ENCODE assay signal across 10 cellular contexts in the genomic region with DNA sequence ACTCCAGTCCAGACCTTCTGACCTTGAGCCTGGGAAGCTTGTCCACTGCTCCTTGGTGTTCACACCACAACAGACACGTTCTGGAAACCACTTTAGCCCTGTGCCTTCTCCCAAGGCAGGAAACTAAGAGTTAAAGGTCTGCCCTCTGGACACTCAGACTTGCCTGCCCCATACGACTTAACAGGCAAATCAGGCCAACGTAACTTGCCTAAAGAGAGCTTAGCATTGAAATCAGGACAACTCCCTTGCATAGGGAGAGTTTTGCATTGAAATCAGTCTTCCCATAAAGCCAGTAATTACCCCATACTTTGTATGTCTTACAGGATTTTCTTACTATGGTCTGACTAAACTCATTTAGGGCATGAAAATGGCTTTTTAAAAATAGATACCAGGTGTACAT. TPM values are rescaled to one million over a fixed set of nuclear protein-coding genes. Genes with fewer than 3 reads are reported as not detected.
DNase-seq lines count a peak whose midpoint lies in the region; ATAC-seq and TF ChIP-seq lines count a peak whose summit lies in the region.
"Had no signal": no experiment of that assay in that cellular context is flagged by ENCODE, and none has a peak within 500 bp of the region (broad histone marks: within the 10 kb centered on the region; RNA-seq: fewer than 3 reads in every experiment).

No MANE protein-coding gene starts in this region.

- no peaks in the 10 kb centered on the region for H3K36me3 ChIP-seq in thoracic aorta

- H3K4me3 ChIP-seq in thoracic aorta: no peak overlapping the region

- H3K4me1 Mint-ChIP-seq in activated T-cell treated with anti-CD3 and anti-CD28 coated beads, Interleukin-2, amount 50 U/mL, for 24 hours (ENCODE audit: low read depth): peaks cover 79% of the 10 kb centered on the region
- H3K4me1 Mint-ChIP-seq in activated T-cell treated with anti-CD3 and anti-CD28 coated beads, Interleukin-2, amount 50 U/mL, for 4 hours (ENCODE audit: low read depth): peaks cover 80% of the 10 kb centered on the region
- H3K4me1 Mint-ChIP-seq in activated T-helper 2 cell treated with anti-CD3 and anti-CD28 coated beads, Interferon-gamma antibody, Interleukin-2, Interleukin-4, amounts not matched to agents 10 μg/mL and 5 μg/mL and 100 μg/mL, durations not matched to agents 14 hours and 24 hours and 36 hours (ENCODE audit: low read depth): peaks cover 61% of the 10 kb centered on the region

- H3K27me3 Mint-ChIP-seq in activated T-cell treated with anti-CD3 and anti-CD28 coated beads, Interleukin-2, amount 50 U/mL, for 24 hours: no peaks in the 10 kb centered on the region
- no peaks in the 10 kb centered on the region for H3K27me3 Mint-ChIP-seq in activated T-cell treated with anti-CD3 and anti-CD28 coated beads, Interleukin-2, amount 50 U/mL, for 4 hours (ENCODE audit: low read depth)
- H3K27me3 Mint-ChIP-seq in activated T-helper 2 cell treated with anti-CD3 and anti-CD28 coated beads, Interferon-gamma antibody, Interleukin-2, Interleukin-4, amounts not matched to agents 10 μg/mL and 5 μg/mL and 100 μg/mL, durations not matched to agents 14 hours and 24 hours and 36 hours (ENCODE audit: low read depth): no peaks in the 10 kb centered on the region

- peaks cover 80 to 90% of the 10 kb centered on the region in 2 donors for H3K4me1 ChIP-seq in thoracic aorta (ENCODE audit: control insufficient read depth in 1 of 2, low read depth in 2 of 2)

- intact Hi-C loops in activated T-helper 2 cell treated with anti-CD3 and anti-CD28 coated beads, Interferon-gamma antibody, Interleukin-2, Interleukin-4, amounts not matched to agents 10 μg/mL and 5 μg/mL and 100 μg/mL, durations not matched to agents 14 hours and 24 hours and 36 hours (cut with micrococcal nuclease): loop anchor here (10.0 kb wide), 1 partner anchor 49 kb away; no protein-coding TSS in a partner anchor

- DNase-seq in activated T-cell treated with anti-CD3 and anti-CD28 coated beads, Interleukin-2, amount 50 U/mL, for 24 hours: no peak
- no peak for DNase-seq in activated T-cell treated with anti-CD3 and anti-CD28 coated beads, Interleukin-2, amount 50 U/mL, for 4 hours
- DNase-seq in activated T-helper 2 cell treated with anti-CD3 and anti-CD28 coated beads, Interferon-gamma antibody, Interleukin-2, Interleukin-4, amounts not matched to agents 10 μg/mL and 5 μg/mL and 100 μg/mL, durations not matched to agents 14 hours and 24 hours and 36 hours (ENCODE audit: low spot score): no peak
- DNase-seq in left lobe of liver (ENCODE audit: low spot score) (no peak), thoracic aorta (ENCODE audit: low spot score) (no peak), NCI-H226 (no peak), GDM1 (lab: John Stamatoyannopoulos, UW) (no peak), iPS-NIHi11 (ENCODE audit: low spot score) (no peak)
- DNase-seq: head of caudate nucleus, MM.1S had no signal

- H3K27me3 ChIP-seq in thoracic aorta (replicated peaks; ENCODE audit: insufficient read depth): no peaks in the 10 kb centered on the region

- peak overlapping the region; percentile 62 to 97 for H3K27ac ChIP-seq in thoracic aorta

- ATAC-seq in activated T-cell treated with anti-CD3 and anti-CD28 coated beads, Interleukin-2, amount 50 U/mL, for 4 hours: no peak
- ATAC-seq in left lobe of liver (peak; percentile 10), thoracic aorta (ENCODE audit: insufficient number of reproducible peaks, low FRiP score, low read depth) (no peak)

- H3K36me3 Mint-ChIP-seq in activated T-cell treated with anti-CD3 and anti-CD28 coated beads, Interleukin-2, amount 50 U/mL, for 24 hours (ENCODE audit: low read depth): peaks cover 70% of the 10 kb centered on the region
- peaks cover 27% of the 10 kb centered on the region for H3K36me3 Mint-ChIP-seq in activated T-cell treated with anti-CD3 and anti-CD28 coated beads, Interleukin-2, amount 50 U/mL, for 4 hours (ENCODE audit: insufficient read depth)
- peaks cover 32% of the 10 kb centered on the region for H3K36me3 Mint-ChIP-seq in activated T-helper 2 cell treated with anti-CD3 and anti-CD28 coated beads, Interferon-gamma antibody, Interleukin-2, Interleukin-4, amounts not matched to agents 10 μg/mL and 5 μg/mL and 100 μg/mL, durations not matched to agents 14 hours and 24 hours and 36 hours (ENCODE audit: low read depth)

- H3K4me3 Mint-ChIP-seq in activated T-cell treated with anti-CD3 and anti-CD28 coated beads, Interleukin-2, amount 50 U/mL, for 24 hours: no peak overlapping the region
- no peak overlapping the region for H3K4me3 Mint-ChIP-seq in activated T-cell treated with anti-CD3 and anti-CD28 coated beads, Interleukin-2, amount 50 U/mL, for 4 hours
- no peak overlapping the region for H3K4me3 Mint-ChIP-seq in activated T-helper 2 cell treated with anti-CD3 and anti-CD28 coated beads, Interferon-gamma antibody, Interleukin-2, Interleukin-4, amounts not matched to agents 10 μg/mL and 5 μg/mL and 100 μg/mL, durations not matched to agents 14 hours and 24 hours and 36 hours (ENCODE audit: low read depth)

- peak overlapping the region; percentile 87 for H3K27ac Mint-ChIP-seq in activated T-cell treated with anti-CD3 and anti-CD28 coated beads, Interleukin-2, amount 50 U/mL, for 24 hours
- H3K27ac Mint-ChIP-seq in activated T-helper 2 cell treated with anti-CD3 and anti-CD28 coated beads, Interferon-gamma antibody, Interleukin-2, Interleukin-4, amounts not matched to agents 10 μg/mL and 5 μg/mL and 100 μg/mL, durations not matched to agents 14 hours and 24 hours and 36 hours: peak overlapping the region; percentile 42

- H3K9me3 ChIP-seq in thoracic aorta: no peaks in the 10 kb centered on the region

- no peak for TF ChIP-seq CTCF in thoracic aorta (IDR thresholded peaks at IDR 0.05)

- no peaks in the 10 kb centered on the region for H3K9me3 Mint-ChIP-seq in activated T-cell treated with anti-CD3 and anti-CD28 coated beads, Interleukin-2, amount 50 U/mL, for 24 hours
- H3K9me3 Mint-ChIP-seq in activated T-cell treated with anti-CD3 and anti-CD28 coated beads, Interleukin-2, amount 50 U/mL, for 4 hours: no peaks in the 10 kb centered on the region
- H3K9me3 Mint-ChIP-seq in activated T-helper 2 cell treated with anti-CD3 and anti-CD28 coated beads, Interferon-gamma antibody, Interleukin-2, Interleukin-4, amounts not matched to agents 10 μg/mL and 5 μg/mL and 100 μg/mL, durations not matched to agents 14 hours and 24 hours and 36 hours: no peaks in the 10 kb centered on the region

RNA-seq across cellular contexts. Expression of gene NFE2L2, which starts 18.5 kb away (rescaled TPM):
- total RNA-seq in activated T-cell treated with anti-CD3 and anti-CD28 coated beads, Interleukin-2, amount 50 U/mL, for 4 hours: 10 to 100 TPM; 58.5 to 62.4 (median 60.5) TPM
- 55.8 and 56.2 TPM in 2 replicates for total RNA-seq in activated T-helper 2 cell treated with anti-CD3 and anti-CD28 coated beads, Interferon-gamma antibody, Interleukin-2, Interleukin-4, amounts not matched to agents 10 μg/mL and 5 μg/mL and 100 μg/mL, durations not matched to agents 14 hours and 24 hours and 36 hours
- total RNA-seq in left lobe of liver (29.2 TPM), thoracic aorta (100 to 1,000 TPM in 1 of 2 donors, 10 to 100 TPM in 1; 64.3 to 155 TPM)

RNA-seq across cellular contexts. Expression of gene HNRNPA3, which starts 33.4 kb away (rescaled TPM):
- 100 to 1,000 TPM; 292 to 332 (median 316) TPM for total RNA-seq in activated T-cell treated with anti-CD3 and anti-CD28 coated beads, Interleukin-2, amount 50 U/mL, for 4 hours
- total RNA-seq in activated T-helper 2 cell treated with anti-CD3 and anti-CD28 coated beads, Interferon-gamma antibody, Interleukin-2, Interleukin-4, amounts not matched to agents 10 μg/mL and 5 μg/mL and 100 μg/mL, durations not matched to agents 14 hours and 24 hours and 36 hours: 322 and 323 TPM in 2 replicates
- total RNA-seq in left lobe of liver (55.1 TPM), thoracic aorta (10 to 100 TPM; 60.1 to 98.4 TPM)
